Comparison of ENCODE assay signal across 19 cellular contexts in the genomic region with DNA sequence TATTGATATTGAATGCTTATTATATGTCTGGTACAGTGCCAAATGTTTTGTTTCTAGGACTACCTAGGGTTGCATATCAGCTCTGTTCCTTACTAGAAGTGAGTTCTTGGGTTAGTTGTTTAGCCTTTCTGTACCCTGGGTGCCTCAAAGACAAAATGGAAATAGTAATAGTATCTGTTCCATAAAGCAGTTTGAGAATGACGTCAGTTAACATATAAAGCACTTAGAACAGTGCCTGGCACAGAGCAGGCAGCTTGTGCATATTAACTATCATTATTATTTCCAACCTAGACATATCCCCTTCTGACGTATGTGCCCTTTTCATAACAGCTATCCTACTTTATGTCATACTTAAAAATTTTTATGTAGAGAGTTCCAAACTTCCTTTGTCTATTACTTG. TPM values are rescaled to one million over a fixed set of nuclear protein-coding genes. Genes with fewer than 3 reads are reported as not detected.
"Had no signal": no experiment of that assay in that cellular context is flagged by ENCODE, and none has a peak within 500 bp of the region (broad histone marks: within the 10 kb centered on the region; RNA-seq: fewer than 3 reads in every experiment).

No MANE protein-coding gene starts in this region.

- DNase-seq: NCI-H1092, NCI-H1105 treated with DMSO at 0.1 percent for 48 hours, NCI-H1417 treated with DMSO at 0.1 percent for 48 hours, NCI-H187, NCI-H2081 treated with DMSO at 0.1 percent for 48 hours, NCI-H2171, NCI-H510A, NCI-H524 treated with DMSO at 0.1 percent for 48 hours, NCI-H69, NCI-H774, Right ventricle myocardium superior, RPMI8226, SIG-M5 had no signal

- H3K27me3 ChIP-seq: SJSA1 had no signal

- H3K36me3 ChIP-seq: SJSA1 had no signal

- H3K4me3 ChIP-seq: SJSA1, SK-N-MC had no signal

- H3K27ac ChIP-seq: HL-60, SJSA1, SK-N-MC had no signal

- FAIRE-seq: HTR-8/SVneo, RCC 7860 had no signal

- H3K9me3 ChIP-seq: SJSA1 had no signal

RNA-seq across cellular contexts. Expression of gene PRDM6, which starts 42.8 kb away (rescaled TPM):
- total RNA-seq: LHCN-M2 had no signal
